Comparison of ENCODE assay signal across 1 cellular context in the genomic region with DNA sequence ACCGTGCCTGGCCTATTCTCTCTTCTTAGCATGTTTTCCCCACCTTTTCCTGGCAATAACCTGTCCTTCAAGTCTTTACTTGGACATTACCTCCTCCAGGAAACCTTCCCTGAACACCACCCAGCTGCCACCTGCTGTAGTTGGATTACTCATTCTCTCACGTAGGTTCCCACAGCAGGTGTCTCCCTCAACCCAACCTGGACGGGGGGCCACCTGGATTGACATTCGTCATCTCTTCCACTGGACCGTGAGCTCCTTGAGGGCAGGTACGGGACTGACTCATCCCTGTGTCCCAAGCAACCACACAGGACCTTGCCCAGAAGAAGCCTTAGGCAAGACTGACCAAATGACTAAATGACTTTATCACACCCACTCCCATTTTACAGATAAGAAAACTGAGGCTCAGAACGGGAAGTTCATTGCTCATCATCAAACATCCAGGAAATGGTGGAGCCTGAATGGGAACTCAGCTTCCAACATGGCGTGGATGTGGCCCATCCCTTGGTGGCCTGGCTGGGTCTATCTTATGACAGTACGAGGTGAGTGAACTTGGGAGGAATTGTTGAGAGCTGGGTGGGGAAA.
TF ChIP-seq lines count a peak whose summit lies in the region.

No MANE protein-coding gene starts in this region.

TF ChIP-seq in K562, 482 proteins besides CTCF, POLR2A, EP300 and RAD21:
- no peak for TF ChIP-seq MECOM (CRISPR knock-in tag; IDR thresholded peaks at IDR 0.05)
- TF ChIP-seq ADNP (tag; IDR thresholded peaks at IDR 0.05) = peak; percentile 42; the same call in 1 of the 2 replicates
- peak; percentile 66 for TF ChIP-seq BCOR (IDR thresholded peaks at IDR 0.05)
- no peak for TF ChIP-seq ARID2 (IDR thresholded peaks at IDR 0.05)
- TF ChIP-seq RCOR1 (IDR thresholded peaks at IDR 0.05; ENCODE audit: borderline replicate concordance in 1 of 2, low read depth in 2 of 2, low read length in 2 of 2) = 0 out of 4 replicates have a peak, but pooled peaks of 1 of the 2 experiments have one; percentile 9
- TF ChIP-seq RBM25 (IDR thresholded peaks at IDR 0.05; ENCODE audit: low read depth, low read length, severe bottlenecking) = peak; percentile 67
